ENCODE assay signal across 22 cellular contexts in the genomic region with DNA sequence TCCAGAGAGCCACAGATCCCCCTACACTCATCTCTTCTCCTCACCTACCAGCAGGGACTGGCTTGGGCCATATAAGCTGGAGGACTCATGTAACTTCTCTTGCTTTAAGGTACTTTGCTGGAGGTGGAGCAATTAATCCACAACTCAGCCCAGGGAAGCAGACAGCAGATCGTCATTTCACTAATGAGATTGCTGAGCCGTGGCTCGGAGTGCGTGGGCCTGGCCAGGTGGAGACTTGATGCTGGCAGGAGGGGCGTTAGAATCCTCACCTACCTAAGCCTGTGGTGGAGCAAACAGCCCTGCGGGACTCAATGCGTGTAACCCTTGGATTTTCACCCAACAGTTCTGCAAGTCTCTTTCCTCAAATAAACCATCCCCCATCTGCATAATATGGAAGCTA.
"Had no signal": no experiment of that assay in that cellular context is flagged by ENCODE, and none has a peak within 500 bp of the region (broad histone marks: within the 10 kb centered on the region; RNA-seq: fewer than 3 reads in every experiment).

No MANE protein-coding gene starts in this region.

- H3K27me3 ChIP-seq: colonic mucosa, esophagus squamous epithelium, neural progenitor cell, right lobe of liver, tibial nerve, upper lobe of left lung had no signal

- H3K4me2 ChIP-seq: neural progenitor cell had no signal

- H3K27ac ChIP-seq: colonic mucosa, esophagus squamous epithelium, lower lobe of right lung, neural progenitor cell, parathyroid adenoma, right lobe of liver, thoracic aorta, tibial nerve, upper lobe of left lung had no signal

- H3K9me3 ChIP-seq: colonic mucosa, esophagus squamous epithelium, lower lobe of right lung, mucosa of descending colon, right lobe of liver, thoracic aorta, tibial nerve, upper lobe of left lung had no signal

- DNase-seq: colonic mucosa; effector CD8-positive, alpha-beta T cell; esophagus squamous epithelium; hypothalamus; immature natural killer cell; islet precursor cell; kidney glomerular epithelial cell; left colon; left ventricle myocardium superior; lower lobe of right lung; mucosa of descending colon; naive B cell; right lobe of liver; small intestine; stimulated activated CD4-positive, alpha-beta T cell treated with anti-CD3 and anti-CD28 coated beads, Interleukin-15, amount 100 ng/mL, for 24 hours; stimulated activated CD4-positive, alpha-beta T cell treated with anti-CD3 and anti-CD28 coated beads, Interleukin-2, amount 100 ng/mL, for 48 hours; stimulated activated naive B cell treated with anti-CD40 and anti-IgM and Interleukin-4, amounts not matched to agents 10 μg/mL and 1 μg/mL and 100 μg/mL, for 72 hours had no signal

- H3K36me3 ChIP-seq: colonic mucosa, esophagus squamous epithelium, lower lobe of right lung, neural progenitor cell, right lobe of liver, thoracic aorta, tibial nerve, upper lobe of left lung had no signal

- H2AFZ ChIP-seq: neural progenitor cell, parathyroid adenoma had no signal

- H3K4me3 ChIP-seq: colonic mucosa, esophagus squamous epithelium, lower lobe of right lung, mucosa of descending colon, neural progenitor cell, right lobe of liver, thoracic aorta, tibial nerve, upper lobe of left lung had no signal

- H3K9ac ChIP-seq: neural progenitor cell, parathyroid adenoma had no signal

- ATAC-seq: left colon; lower lobe of right lung; mucosa of descending colon; right lobe of liver; stimulated activated naive B cell treated with anti-CD40 and anti-IgM and Interleukin-4, amounts not matched to agents 10 μg/mL and 1 μg/mL and 100 μg/mL, for 72 hours had no signal

- H3K4me1 ChIP-seq: colonic mucosa, lower lobe of right lung, parathyroid adenoma, right lobe of liver, tibial nerve, upper lobe of left lung had no signal
